ENCODE assay signal across 9 cellular contexts in genomic region chr17:48261297-48261880, GRCh38.
DNase-seq lines count a peak whose midpoint lies in the region; ATAC-seq and TF ChIP-seq lines count a peak whose summit lies in the region.
"Had no signal": no experiment of that assay in that cellular context is flagged by ENCODE, and none has a peak within 500 bp of the region (broad histone marks: within the 10 kb centered on the region; RNA-seq: fewer than 3 reads in every experiment).

No MANE protein-coding gene starts in this region.

- no peaks in the 10 kb centered on the region for H3K9me3 ChIP-seq in WERI-Rb-1 (ENCODE audit: severe bottlenecking)

- TF ChIP-seq CTCF in LNCAP (IDR thresholded peaks at IDR 0.05) (peak; percentile 58; the same call in 1 of the 2 replicates), WERI-Rb-1 (IDR thresholded peaks at IDR 0.05; ENCODE audit: low read depth, low read length) (peak; percentile 70), dorsolateral prefrontal cortex (IDR thresholded peaks at IDR 0.05 in 54 of 56, conservative IDR thresholded peaks at IDR 0.05 in 2 of 56; ENCODE audit: low read depth in 1 of 56, partially characterized antibody in 56 of 56) (peak in 1 of 56 donors; percentile 10)

- H3K27me3 ChIP-seq in WERI-Rb-1 (ENCODE audit: insufficient read depth, low read depth, severe bottlenecking) (no peaks in the 10 kb centered on the region), dorsolateral prefrontal cortex (peaks cover 0 to 64% (median 9%) of the 10 kb centered on the region in 45 donors)

- H3K4me3 ChIP-seq in WERI-Rb-1 (ENCODE audit: low read depth, low read length), result no peak overlapping the region
- no peak overlapping the region for H3K4me3 ChIP-seq in dorsolateral prefrontal cortex

- peak; percentile 21 for DNase-seq in NCI-H2029 (lab: John Stamatoyannopoulos, UW)
- no peak for DNase-seq in NCI-H2029 treated with DMSO at 0.1 percent for 48 hours (lab: John Stamatoyannopoulos, UW)
- DNase-seq in WERI-Rb-1, result peak; percentile 63
- DNase-seq in myocyte (ENCODE audit: low read depth), result peak; percentile 41
- no peak for DNase-seq in dorsolateral prefrontal cortex
- DNase-seq in NCI-H1048 (lab: John Stamatoyannopoulos, UW), result no peak
- DNase-seq: right cardiac atrium had no signal

- H3K27ac ChIP-seq in WERI-Rb-1 (no peak overlapping the region), dorsolateral prefrontal cortex (no peak overlapping the region)

- no peaks in the 10 kb centered on the region for H3K36me3 ChIP-seq in WERI-Rb-1

- no peak for ATAC-seq in GM18868 (IDR thresholded peaks at IDR 0.05; ENCODE audit: unreplicated experiment)

- intact Hi-C loops in dorsolateral prefrontal cortex (cut with DNase I), result no loop called here

Comparison
In these comparisons a context has a peak if more than half of its experiments do, and no peak if none do; other contexts are left out.
1. DNase-seq: peak in NCI-H2029 (single experiment), WERI-Rb-1 (single experiment) and myocyte (single experiment); none in NCI-H2029 treated with DMSO at 0.1 percent for 48 hours (single experiment), dorsolateral prefrontal cortex (0 of 10) and NCI-H1048 (single experiment).